21 cellular contexts compared by ENCODE assay signal in genomic region chr10:14403359-14403758, GRCh38.
"Had no signal": no experiment of that assay in that cellular context is flagged by ENCODE, and none has a peak within 500 bp of the region (broad histone marks: within the 10 kb centered on the region; RNA-seq: fewer than 3 reads in every experiment).

No MANE protein-coding gene starts in this region.

- H3K4me1 ChIP-seq: psoas muscle, right atrium auricular region, transverse colon, vagina had no signal

- H3K27ac Mint-ChIP-seq: activated CD8-positive, alpha-beta T cell treated with anti-CD3 and anti-CD28 coated beads, Interleukin-2, amount 10 ng/mL, durations not matched to agents 7 days and 5 days; activated naive CD8-positive, alpha-beta T cell; activated T-helper 17 cell treated with anti-CD3 and anti-CD28 coated beads, Interleukin-2, amount 50 U/mL, for 72 hours; dendritic cell treated with granulocyte-macrophage colony-stimulating factor and Interleukin-4, amounts not matched to agents 40 ng/mL and 50 ng/mL, for 4 days; natural killer cell treated with Interleukin-12 subunit alpha and Interleukin-12 subunit beta and Interleukin-15 and Interleukin-18, amount 100 ng/mL, for 72 hours; stimulated activated naive CD8-positive, alpha-beta T cell treated with anti-CD3 and anti-CD28 coated beads, Interleukin-15, Interleukin-2, amounts not matched to agents 100 ng/mL and 50 ng/mL, for 24 hours; T-cell; T-helper 2 cell treated with Interferon-gamma antibody and Interleukin-4, amounts not matched to agents 5 μg/mL and 100 μg/mL, for 36 hours had no signal

- H3K36me3 Mint-ChIP-seq: activated naive CD8-positive, alpha-beta T cell; natural killer cell treated with Interleukin-12 subunit alpha and Interleukin-12 subunit beta and Interleukin-15 and Interleukin-18, amount 100 ng/mL, for 72 hours; T-cell had no signal

- H3K4me3 ChIP-seq: psoas muscle, right atrium auricular region, transverse colon, vagina had no signal

- DNase-seq: activated CD4-positive, alpha-beta T cell treated with anti-CD3 and anti-CD28 coated beads, Interleukin-2, amount 50 U/mL, for 1 hour; activated CD4-positive, CD25-positive, alpha-beta regulatory T cell treated with anti-CD3 and anti-CD28 coated beads, Interleukin-2, amount 50 U/mL, for 72 hours; activated CD8-positive, alpha-beta T cell treated with anti-CD3 and anti-CD28 coated beads, Interleukin-2, amount 10 ng/mL, durations not matched to agents 7 days and 5 days; activated T-cell treated with anti-CD3 and anti-CD28 coated beads, Interleukin-2, amount 50 U/mL, for 1 hour; effector CD8-positive, alpha-beta T cell; foreskin keratinocyte; midbrain; occipital lobe; psoas muscle; stimulated activated CD4-positive, alpha-beta T cell treated with anti-CD3 and anti-CD28 coated beads, Interleukin-1b, Interleukin-23, amount 100 ng/mL, for 48 hours; T-cell; transverse colon; WERI-Rb-1 had no signal

- H3K4me3 Mint-ChIP-seq: activated CD8-positive, alpha-beta T cell treated with anti-CD3 and anti-CD28 coated beads, Interleukin-2, amount 10 ng/mL, durations not matched to agents 7 days and 5 days; activated naive CD8-positive, alpha-beta T cell; activated T-helper 17 cell treated with anti-CD3 and anti-CD28 coated beads, Interleukin-2, amount 50 U/mL, for 72 hours; dendritic cell treated with granulocyte-macrophage colony-stimulating factor and Interleukin-4, amounts not matched to agents 40 ng/mL and 50 ng/mL, for 4 days; natural killer cell treated with Interleukin-12 subunit alpha and Interleukin-12 subunit beta and Interleukin-15 and Interleukin-18, amount 100 ng/mL, for 72 hours; stimulated activated naive CD8-positive, alpha-beta T cell treated with anti-CD3 and anti-CD28 coated beads, Interleukin-15, Interleukin-2, amounts not matched to agents 100 ng/mL and 50 ng/mL, for 24 hours; T-cell; T-helper 2 cell treated with Interferon-gamma antibody and Interleukin-4, amounts not matched to agents 5 μg/mL and 100 μg/mL, for 36 hours had no signal

- H3K9me3 Mint-ChIP-seq: activated T-helper 17 cell treated with anti-CD3 and anti-CD28 coated beads, Interleukin-2, amount 50 U/mL, for 72 hours; dendritic cell treated with granulocyte-macrophage colony-stimulating factor and Interleukin-4, amounts not matched to agents 40 ng/mL and 50 ng/mL, for 4 days; natural killer cell treated with Interleukin-12 subunit alpha and Interleukin-12 subunit beta and Interleukin-15 and Interleukin-18, amount 100 ng/mL, for 72 hours; stimulated activated naive CD8-positive, alpha-beta T cell treated with anti-CD3 and anti-CD28 coated beads, Interleukin-15, Interleukin-2, amounts not matched to agents 100 ng/mL and 50 ng/mL, for 24 hours; T-cell; T-helper 2 cell treated with Interferon-gamma antibody and Interleukin-4, amounts not matched to agents 5 μg/mL and 100 μg/mL, for 36 hours had no signal

- H3K4me1 Mint-ChIP-seq: activated T-helper 17 cell treated with anti-CD3 and anti-CD28 coated beads, Interleukin-2, amount 50 U/mL, for 72 hours; T-cell had no signal

- H3K27me3 ChIP-seq: foreskin keratinocyte, right atrium auricular region, transverse colon, vagina had no signal

- H3K36me3 ChIP-seq: right atrium auricular region, transverse colon, vagina, WERI-Rb-1 had no signal

- H3K9me3 ChIP-seq: psoas muscle, right atrium auricular region, transverse colon, vagina had no signal

- H3K27ac ChIP-seq: foreskin keratinocyte, psoas muscle, right atrium auricular region, transverse colon, vagina, WERI-Rb-1 had no signal
